ENCODE assay signal across 9 cellular contexts in the genomic region with DNA sequence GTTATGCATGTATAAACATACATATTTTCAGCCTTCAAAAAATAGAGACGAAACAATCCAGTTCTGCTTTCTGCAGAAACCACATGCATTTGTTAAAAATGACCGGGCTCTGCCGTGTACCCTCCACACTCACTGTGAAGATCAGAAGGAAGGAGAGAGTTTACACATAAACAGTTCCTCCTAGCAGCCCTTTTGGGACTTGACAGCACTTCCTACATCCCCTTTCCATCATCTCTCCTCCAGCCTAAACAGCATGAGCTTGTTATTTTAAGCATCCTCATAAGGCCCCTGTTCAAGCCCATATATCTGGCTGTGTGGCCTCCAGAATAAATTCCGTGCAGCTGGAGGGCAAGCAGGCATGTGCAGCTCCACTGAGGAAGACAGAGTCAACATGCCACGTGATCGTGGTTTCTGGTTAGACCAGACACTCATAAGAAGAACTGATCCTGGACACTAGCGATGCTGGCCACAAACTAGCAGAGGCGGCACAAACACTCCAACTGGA. TPM values are rescaled to one million over a fixed set of nuclear protein-coding genes. Genes with fewer than 3 reads are reported as not detected.
DNase-seq lines count a peak whose midpoint lies in the region; ATAC-seq, FAIRE-seq and TF ChIP-seq lines count a peak whose summit lies in the region.
"Had no signal": no experiment of that assay in that cellular context is flagged by ENCODE, and none has a peak within 500 bp of the region (broad histone marks: within the 10 kb centered on the region; RNA-seq: fewer than 3 reads in every experiment).

No MANE protein-coding gene starts in this region.

- DNase-seq in GM12891 (ENCODE audit: insufficient read length, low spot score): no peak
- peak; percentile 23 for DNase-seq in fibroblast of villous mesenchyme (ENCODE audit: low read depth)
- DNase-seq in 8988T: no peak
- no peak for DNase-seq in NCI-H2081 (lab: John Stamatoyannopoulos, UW)
- no peak for DNase-seq in NCI-H2171 (lab: John Stamatoyannopoulos, UW)
- no peak for DNase-seq in HCEC 1CT

- ATAC-seq in GM21367 (IDR thresholded peaks at IDR 0.05; ENCODE audit: unreplicated experiment) (peak; percentile 75), HG03460 (IDR thresholded peaks at IDR 0.05; ENCODE audit: unreplicated experiment) (peak; percentile 78)

- no peak for TF ChIP-seq CTCF in fibroblast of villous mesenchyme (IDR thresholded peaks at IDR 0.05; ENCODE audit: insufficient read depth, low read depth, low read length)

- peak; percentile 92 for FAIRE-seq in GM12891 (lab: Jason Lieb, UNC)

- H3K4me3 ChIP-seq in fibroblast of villous mesenchyme (ENCODE audit: low read depth, low read length): no peak overlapping the region
- H3K4me3 ChIP-seq: hepatocyte had no signal

- TF ChIP-seq POLR2A in GM12891 (IDR thresholded peaks at IDR 0.05; ENCODE audit: low read depth, low read length): no peak

TF ChIP-seq in GM12891, 5 proteins besides CTCF, POLR2A, EP300 and RAD21:
- TF ChIP-seq TAF1 (IDR thresholded peaks at IDR 0.05; ENCODE audit: low read depth, low read length) (0 out of 2 replicates have a peak, but pooled peaks have one; percentile 18), POU2F2 (IDR thresholded peaks at IDR 0.05; ENCODE audit: low read depth, low read length) (peak; percentile 19; the same call in 1 of the 2 replicates), POLR2AphosphoS5 (IDR thresholded peaks at IDR 0.05; ENCODE audit: low read depth, low read length) (no peak), SPI1 (IDR thresholded peaks at IDR 0.05; ENCODE audit: low read depth, low read length) (peak; percentile 97), PAX5 (IDR thresholded peaks at IDR 0.05; ENCODE audit: insufficient read depth, low read length, severe bottlenecking) (no peak)

RNA-seq across cellular contexts. Expression of a gene that starts 42.2 kb away (rescaled TPM):
- 1.2 TPM for polyA plus RNA-seq in GM12891 (2012; ENCODE audit: low read depth, missing spikeins)
- 1.7 and 2.3 TPM in 2 replicates for total RNA-seq in fibroblast of villous mesenchyme
